Comparison of ENCODE assay signal across 10 cellular contexts in the genomic region with DNA sequence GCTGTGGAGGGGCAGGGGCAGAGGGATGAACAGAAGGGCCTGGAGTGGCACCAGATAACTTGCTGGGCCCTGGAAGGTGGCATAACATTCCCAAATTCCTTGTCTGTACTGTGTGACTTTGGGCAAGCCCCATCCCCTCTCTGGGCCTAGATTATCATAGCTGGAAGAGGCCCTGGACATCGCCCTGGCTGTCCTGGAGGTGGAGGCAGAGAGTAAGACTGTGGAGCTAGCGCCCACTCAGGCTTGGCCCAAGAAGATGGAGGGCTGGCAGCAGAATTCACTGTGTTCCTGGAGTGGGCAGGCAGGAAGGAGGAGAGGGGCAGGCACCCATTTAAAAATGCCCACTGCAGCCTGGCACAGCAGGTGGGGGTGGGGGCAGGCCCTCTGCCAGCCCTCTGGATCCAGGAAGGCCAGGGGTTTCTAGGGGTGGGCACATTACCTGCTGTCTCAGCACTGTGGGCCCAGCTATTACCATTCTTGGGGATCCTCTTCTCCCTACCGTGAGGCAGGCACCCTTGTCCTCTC. TPM values are rescaled to one million over a fixed set of nuclear protein-coding genes. Genes with fewer than 3 reads are reported as not detected.
DNase-seq lines count a peak whose midpoint lies in the region; ATAC-seq, FAIRE-seq and TF ChIP-seq lines count a peak whose summit lies in the region.
"Had no signal": no experiment of that assay in that cellular context is flagged by ENCODE, and none has a peak within 500 bp of the region (broad histone marks: within the 10 kb centered on the region; RNA-seq: fewer than 3 reads in every experiment).

No MANE protein-coding gene starts in this region.

- ATAC-seq in GM19467 (IDR thresholded peaks at IDR 0.05; ENCODE audit: unreplicated experiment) (no peak), HG03095 (IDR thresholded peaks at IDR 0.05; ENCODE audit: unreplicated experiment) (no peak)

- no peak overlapping the region for H3K9ac ChIP-seq in BLaER1
- H3K9ac ChIP-seq in endothelial cell of umbilical vein (replicated peaks; ENCODE audit: extremely low read depth, insufficient read depth, low read length), result no peak overlapping the region

- no TSS peak for BruUV-seq in endothelial cell of umbilical vein (replicated peaks; lab: Mats Ljungman, UMichigan)

- H3K4me3 ChIP-seq in BLaER1, result no peak overlapping the region
- no peak overlapping the region for H3K4me3 ChIP-seq in endothelial cell of umbilical vein (replicated peaks in 1 of 3; ENCODE audit: insufficient read depth in 1 of 3, low read depth in 1 of 3, low read length in 3 of 3)
- no peak overlapping the region for H3K4me3 ChIP-seq in osteoblast (ENCODE audit: insufficient read depth, low read length)
- no peak overlapping the region for H3K4me3 ChIP-seq in effector memory CD4-positive, alpha-beta T cell (ENCODE audit: insufficient read depth, low read depth, low read length, poor library complexity, severe bottlenecking)

- H3K9me3 ChIP-seq in BLaER1 (no peaks in the 10 kb centered on the region), endothelial cell of umbilical vein (replicated peaks; ENCODE audit: control insufficient read depth, insufficient read depth, low read length) (no peaks in the 10 kb centered on the region), osteoblast (ENCODE audit: low read depth, low read length) (no peaks in the 10 kb centered on the region)
- H3K9me3 ChIP-seq in effector memory CD4-positive, alpha-beta T cell (ENCODE audit: control insufficient read depth, low read length), result no peaks in the 10 kb centered on the region

- H3K27me3 ChIP-seq in BLaER1, result no peaks in the 10 kb centered on the region
- no peaks in the 10 kb centered on the region for H3K27me3 ChIP-seq in endothelial cell of umbilical vein (ENCODE audit: control insufficient read depth in 2 of 2, insufficient read depth in 2 of 2, low read length in 2 of 2)
- no peaks in the 10 kb centered on the region for H3K27me3 ChIP-seq in osteoblast (ENCODE audit: insufficient read depth, low read length)
- no peaks in the 10 kb centered on the region for H3K27me3 ChIP-seq in effector memory CD4-positive, alpha-beta T cell (replicated peaks; ENCODE audit: control insufficient read depth, insufficient read depth, low read length, poor library complexity, severe bottlenecking)

- H3K79me2 ChIP-seq in endothelial cell of umbilical vein (ENCODE audit: control insufficient read depth, insufficient read depth, low read length) (peaks cover 11% of the 10 kb centered on the region), osteoblast (ENCODE audit: insufficient read depth, low read length) (peaks cover 97% of the 10 kb centered on the region)

- TF ChIP-seq POLR2A in endothelial cell of umbilical vein (IDR thresholded peaks at IDR 0.05; ENCODE audit: low read depth, low read length), result no peak

- CTCF ChIA-PET in endothelial cell of umbilical vein (lab: Charles Lee), result interaction anchor here (0.7 to 6.6 kb wide), 8 partner anchors 17 to 63 kb away, joined by 3 to 43 read pairs (median 6); a partner anchor contains a TSS

- H3K4me2 ChIP-seq in BLaER1 (no peak overlapping the region), endothelial cell of umbilical vein (ENCODE audit: insufficient read depth, low read length) (no peak overlapping the region), osteoblast (ENCODE audit: insufficient read depth, low read length) (peak overlapping the region; percentile 24)

- peak; percentile 72 for FAIRE-seq in endothelial cell of umbilical vein (lab: Jason Lieb, UNC)
- FAIRE-seq: GM12892 had no signal

- POLR2A ChIA-PET in endothelial cell of umbilical vein (lab: Charles Lee), result interaction anchor here (0.5 kb wide), 1 partner anchor 23 kb away, joined by 3 read pairs; no protein-coding TSS in a partner anchor

- DNase-seq in NCI-H226 (peak; percentile 51), endothelial cell of umbilical vein (ENCODE audit: low read depth, low spot score) (peak; percentile 48), osteoblast (ENCODE audit: insufficient read length, low spot score, missing footprints) (peak; percentile 92)
- no peak for DNase-seq in effector memory CD4-positive, alpha-beta T cell
- DNase-seq in stimulated activated CD4-positive, alpha-beta T cell treated with anti-CD3 and anti-CD28 coated beads, Interleukin-4, amount 100 ng/mL, for 1 hour, result no peak

- H4K20me1 ChIP-seq in BLaER1 (0 out of 2 replicates have a peak, but pooled peaks cover 7% of the 10 kb centered on the region), endothelial cell of umbilical vein (replicated peaks; ENCODE audit: control insufficient read depth, extremely low read depth, insufficient read depth, low read length) (no peaks in the 10 kb centered on the region), osteoblast (ENCODE audit: insufficient read depth, low read length) (peaks cover 75% of the 10 kb centered on the region)

- H3K9me1 ChIP-seq in endothelial cell of umbilical vein (replicated peaks; ENCODE audit: control insufficient read depth, extremely low read depth, insufficient read depth, low read length), result no peaks in the 10 kb centered on the region

- H3K27ac ChIP-seq in BLaER1 (0 out of 2 replicates have a peak overlapping the region, but pooled peaks have one; percentile 18), endothelial cell of umbilical vein (ENCODE audit: insufficient read depth, low read depth, low read length) (no peak overlapping the region), osteoblast (ENCODE audit: low read depth, low read length) (peak overlapping the region; percentile 64)
- no peak overlapping the region for H3K27ac ChIP-seq in effector memory CD4-positive, alpha-beta T cell (ENCODE audit: insufficient read depth, low read length, poor library complexity, severe bottlenecking)
- H3K27ac ChIP-seq: HL-60 had no signal

- peak; percentile 44 to 51 for TF ChIP-seq CTCF in endothelial cell of umbilical vein (IDR thresholded peaks at IDR 0.05; ENCODE audit: extremely low read depth in 1 of 2, insufficient read depth in 1 of 2, low read depth in 1 of 2, low read length in 2 of 2)
- TF ChIP-seq CTCF in osteoblast (IDR thresholded peaks at IDR 0.05; ENCODE audit: extremely low read depth, low read depth, low read length), result peak; percentile 67

- H3K36me3 ChIP-seq in BLaER1 (no peaks in the 10 kb centered on the region), endothelial cell of umbilical vein (ENCODE audit: control insufficient read depth in 2 of 2, extremely low read depth in 1 of 2, insufficient read depth in 2 of 2, low read length in 2 of 2) (peaks cover 0 to 6% of the 10 kb centered on the region in 2 experiments), osteoblast (ENCODE audit: insufficient read depth, low read length) (peaks cover 12% of the 10 kb centered on the region)
- no peaks in the 10 kb centered on the region for H3K36me3 ChIP-seq in effector memory CD4-positive, alpha-beta T cell (ENCODE audit: control insufficient read depth, insufficient read depth, low read length)

- H2AFZ ChIP-seq in endothelial cell of umbilical vein (ENCODE audit: low read depth, low read length) (no peak overlapping the region), osteoblast (ENCODE audit: low read length) (no peak overlapping the region)

- intact Hi-C loops in endothelial cell of umbilical vein (cut with micrococcal nuclease), result no loop called here

- dilution Hi-C loops in endothelial cell of umbilical vein (cut with MboI; ENCODE audit: extremely low pct_ligation_motif_present, low sequenced_read_pairs), result no loop called here

- peaks cover 47% of the 10 kb centered on the region for H3K4me1 ChIP-seq in BLaER1
- H3K4me1 ChIP-seq in endothelial cell of umbilical vein (ENCODE audit: control insufficient read depth, extremely low read depth, insufficient read depth, low read length), result peaks cover 34% of the 10 kb centered on the region
- H3K4me1 ChIP-seq in osteoblast (ENCODE audit: insufficient read depth, low read length), result peaks cover 84% of the 10 kb centered on the region
- no peaks in the 10 kb centered on the region for H3K4me1 ChIP-seq in effector memory CD4-positive, alpha-beta T cell (ENCODE audit: control insufficient read depth, insufficient read depth, low read length, poor library complexity, severe bottlenecking)

TF ChIP-seq in endothelial cell of umbilical vein, 7 proteins besides CTCF, POLR2A, EP300 and RAD21 (continues in another document):
- TF ChIP-seq POLR2AphosphoS5 (IDR thresholded peaks at IDR 0.05; ENCODE audit: insufficient read depth, low read depth, low read length) (no peak), MYC (IDR thresholded peaks at IDR 0.05; ENCODE audit: low read depth, low read length) (no peak), FOS (IDR thresholded peaks at IDR 0.05; ENCODE audit: borderline replicate concordance, insufficient read depth, low read length) (no peak)

RNA-seq across cellular contexts. Expression of a gene that starts 22.6 kb away (rescaled TPM):
- total RNA-seq in endothelial cell of umbilical vein, result 80.6 and 89.9 TPM in 2 replicates
- 74.9 and 94.3 TPM in 2 replicates for polyA plus RNA-seq in endothelial cell of umbilical vein
- 26.1 and 38.1 TPM in 2 replicates for polyA plus RNA-seq in endothelial cell of umbilical vein (2011; cell fraction: cytosol; rRNA removed)
- polyA plus RNA-seq in endothelial cell of umbilical vein (2011; cell fraction: nucleus; rRNA removed), result 278 and 342 TPM in 2 replicates
- 32.1 and 52.1 TPM in 2 replicates for polyA plus RNA-seq in endothelial cell of umbilical vein (2012)
- 123 and 158 TPM in 2 replicates for polyA minus RNA-seq in endothelial cell of umbilical vein
- polyA minus RNA-seq in endothelial cell of umbilical vein (2011; cell fraction: cytosol; rRNA and poly(A)+ RNA removed), result 22.0 TPM
- 126 and 169 TPM in 2 replicates for polyA minus RNA-seq in endothelial cell of umbilical vein (2011; cell fraction: nucleus; rRNA and poly(A)+ RNA removed)
- 50.1 and 67.0 TPM in 2 replicates for total RNA-seq in osteoblast

RNA-seq across cellular contexts. Expression of a gene that starts 45.6 kb away (rescaled TPM):
- total RNA-seq in endothelial cell of umbilical vein, result 12.6 and 13.1 TPM in 2 replicates
- 6.7 and 8.2 TPM in 2 replicates for polyA plus RNA-seq in endothelial cell of umbilical vein
- polyA plus RNA-seq in endothelial cell of umbilical vein (2011; cell fraction: cytosol; rRNA removed), result 4.0 and 5.0 TPM in 2 replicates
- 20.8 and 21.9 TPM in 2 replicates for polyA plus RNA-seq in endothelial cell of umbilical vein (2011; cell fraction: nucleus; rRNA removed)
- 6.5 and 8.8 TPM in 2 replicates for polyA plus RNA-seq in endothelial cell of umbilical vein (2012)
- 6.7 and 6.8 TPM in 2 replicates for polyA minus RNA-seq in endothelial cell of umbilical vein
- polyA minus RNA-seq in endothelial cell of umbilical vein (2011; cell fraction: cytosol; rRNA and poly(A)+ RNA removed), result 8.7 TPM
- polyA minus RNA-seq in endothelial cell of umbilical vein (2011; cell fraction: nucleus; rRNA and poly(A)+ RNA removed), result 9.9 and 12.0 TPM in 2 replicates
- 2.9 and 4.0 TPM in 2 replicates for total RNA-seq in osteoblast

RNA-seq across cellular contexts. Expression of a gene that starts 58.5 kb away (rescaled TPM):
- total RNA-seq in endothelial cell of umbilical vein, result 0.30 TPM in 1 of 2 replicates, not detected in the other
- polyA plus RNA-seq in endothelial cell of umbilical vein, result 0.47 and 0.54 TPM in 2 replicates
- polyA plus RNA-seq in endothelial cell of umbilical vein (2011; cell fraction: cytosol; rRNA removed), result 0.34 and 0.40 TPM in 2 replicates
- 0.08 and 0.26 TPM in 2 replicates for polyA plus RNA-seq in endothelial cell of umbilical vein (2011; cell fraction: nucleus; rRNA removed)
- 0.27 and 0.31 TPM in 2 replicates for polyA plus RNA-seq in endothelial cell of umbilical vein (2012)
- polyA minus RNA-seq in endothelial cell of umbilical vein, result 0.13 and 0.24 TPM in 2 replicates
- polyA minus RNA-seq in endothelial cell of umbilical vein (2011; cell fraction: cytosol; rRNA and poly(A)+ RNA removed), result 3.1 TPM
- polyA minus RNA-seq in endothelial cell of umbilical vein (2011; cell fraction: nucleus; rRNA and poly(A)+ RNA removed), result 0.63 TPM in 1 of 2 replicates, not detected in the other
- 0.72 and 1.8 TPM in 2 replicates for total RNA-seq in osteoblast

Comparison
In these comparisons a context has a peak if more than half of its experiments do, and no peak if none do; other contexts are left out.
1. H3K27ac ChIP-seq: peak in BLaER1 (single experiment) and osteoblast (single experiment); none in endothelial cell of umbilical vein (single experiment) and effector memory CD4-positive, alpha-beta T cell (single experiment).
2. DNase-seq: peak in NCI-H226 (single experiment), endothelial cell of umbilical vein (single experiment) and osteoblast (single experiment); none in effector memory CD4-positive, alpha-beta T cell (0 of 3) and stimulated activated CD4-positive, alpha-beta T cell treated with anti-CD3 and anti-CD28 coated beads, Interleukin-4, amount 100 ng/mL, for 1 hour (single experiment).